In genomic region chr9:134342746-134343115, GRCh38 we compare ENCODE assay signal across 21 cellular contexts. TPM values are rescaled to one million over a fixed set of nuclear protein-coding genes. Genes with fewer than 3 reads are reported as not detected.
DNase-seq lines count a peak whose midpoint lies in the region; TF ChIP-seq lines count a peak whose summit lies in the region.
"Had no signal": no experiment of that assay in that cellular context is flagged by ENCODE, and none has a peak within 500 bp of the region (broad histone marks: within the 10 kb centered on the region; RNA-seq: fewer than 3 reads in every experiment).

No MANE protein-coding gene starts in this region.

- peak overlapping the region; percentile 83 to 93 for H3K27ac ChIP-seq in esophagus (ENCODE audit: low read depth in 2 of 2, low read length in 1 of 2)
- H3K27ac ChIP-seq in spleen = peak overlapping the region in 5 of 8 donors; percentile 35 to 93 (median 86)
- no peak overlapping the region for H3K27ac ChIP-seq in ascending aorta

- intact Hi-C loops in CD14-positive monocyte (cut with micrococcal nuclease) = loop anchor here (5.0 kb wide), 2 partner anchors 35 to 65 kb away; no protein-coding TSS in a partner anchor
- intact Hi-C loops in spleen (cut with DNase I; ENCODE audit: low total_unique reads) = no loop called here
- intact Hi-C loops in ascending aorta (cut with DNase I) = no loop called here

- peaks cover 45 to 91% of the 10 kb centered on the region in 2 donors for H3K4me1 ChIP-seq in esophagus (ENCODE audit: control insufficient read depth in 2 of 2, insufficient read depth in 2 of 2, low read length in 1 of 2)
- peaks cover 47 to 100% (median 89%) of the 10 kb centered on the region in 6 donors for H3K4me1 ChIP-seq in spleen
- H3K4me1 ChIP-seq in ascending aorta = peaks cover 50 to 82% of the 10 kb centered on the region in 2 donors

- H3K36me3 ChIP-seq in esophagus (ENCODE audit: control insufficient read depth in 2 of 2, insufficient read depth in 2 of 2, low read length in 1 of 2) (peaks cover 0 to 8% of the 10 kb centered on the region in 2 donors), spleen (no peaks in the 10 kb centered on the region), ascending aorta (no peaks in the 10 kb centered on the region)
- H3K36me3 ChIP-seq: gastroesophageal sphincter had no signal

- peak overlapping the region; percentile 69 to 88 for H3K4me3 Mint-ChIP-seq in CD14-positive monocyte
- H3K4me3 Mint-ChIP-seq: activated T-helper 1 cell treated with anti-CD3 and anti-CD28 coated beads, Interleukin-12 subunit alpha, Interleukin-12 subunit beta, Interleukin-2, Interleukin-4 antibody, amounts not matched to agents 30 ng/mL and 10 ng/mL and 1 ng/mL, durations not matched to agents 14 hours and 24 hours and 36 hours had no signal

- H3K27me3 Mint-ChIP-seq in CD14-positive monocyte (ENCODE audit: low read depth in 3 of 3) = peaks cover 0 to 4% (median 2%) of the 10 kb centered on the region in 3 donors

- no peak for TF ChIP-seq POLR2A in spleen (IDR thresholded peaks at IDR 0.05)

- WGBS in esophagus, 2 donors = 57 to 61% methylated on average over 7 of the region's 7 CpGs
- WGBS in spleen, 5 donors = 69 to 84% (median 80%) methylated on average over 4 to 7 of the region's 7 CpGs; no CpG with 5 or more reads in 1 of the 5 donors

- H3K9me3 ChIP-seq in esophagus (ENCODE audit: control insufficient read depth in 2 of 2, insufficient read depth in 1 of 2, low read depth in 1 of 2, low read length in 1 of 2) = no peaks in the 10 kb centered on the region
- H3K9me3 ChIP-seq in spleen = no peaks in the 10 kb centered on the region
- no peaks in the 10 kb centered on the region for H3K9me3 ChIP-seq in ascending aorta
- H3K9me3 ChIP-seq: gastroesophageal sphincter had no signal

- H3K4me1 Mint-ChIP-seq in CD14-positive monocyte = peaks cover 11% of the 10 kb centered on the region

- no peaks in the 10 kb centered on the region for H3K27me3 ChIP-seq in esophagus (ENCODE audit: control insufficient read depth in 1 of 2, insufficient read depth in 2 of 2, low read length in 2 of 2)
- H3K27me3 ChIP-seq in spleen (replicated peaks in 1 of 7) = no peaks in the 10 kb centered on the region
- H3K27me3 ChIP-seq in ascending aorta = no peaks in the 10 kb centered on the region
- H3K27me3 ChIP-seq: gastroesophageal sphincter had no signal

- H3K27ac Mint-ChIP-seq in CD14-positive monocyte = peak overlapping the region in 3 of 7 donors; percentile 97 to 98 (median 97)
- H3K27ac Mint-ChIP-seq: activated naive CD4-positive, alpha-beta T cell treated with anti-CD3 and anti-CD28 coated beads, Interleukin-2, amount 50 U/mL, for 72 hours; activated T-helper 1 cell treated with anti-CD3 and anti-CD28 coated beads, Interleukin-12 subunit alpha, Interleukin-12 subunit beta, Interleukin-2, Interleukin-4 antibody, amounts not matched to agents 30 ng/mL and 10 ng/mL and 1 ng/mL, durations not matched to agents 14 hours and 24 hours and 36 hours had no signal

- peaks cover 2 to 16% of the 10 kb centered on the region in 2 donors for H3K36me3 Mint-ChIP-seq in CD14-positive monocyte
- H3K36me3 Mint-ChIP-seq: activated naive CD4-positive, alpha-beta T cell treated with anti-CD3 and anti-CD28 coated beads, Interleukin-2, amount 50 U/mL, for 72 hours had no signal

- H3K4me3 ChIP-seq in esophagus (ENCODE audit: low read depth in 1 of 2, low read length in 2 of 2) (no peak overlapping the region), spleen (no peak overlapping the region), ascending aorta (no peak overlapping the region)
- H3K4me3 ChIP-seq: gastroesophageal sphincter had no signal

- no peak for TF ChIP-seq CTCF in CD14-positive monocyte (IDR thresholded peaks at IDR 0.05)
- TF ChIP-seq CTCF in spleen (IDR thresholded peaks at IDR 0.05 in 8 of 11, conservative IDR thresholded peaks at IDR 0.05 in 3 of 11) = no peak
- no peak for TF ChIP-seq CTCF in ascending aorta (IDR thresholded peaks at IDR 0.05)

- H3K9me3 Mint-ChIP-seq in CD14-positive monocyte = no peaks in the 10 kb centered on the region
- H3K9me3 Mint-ChIP-seq: activated naive CD4-positive, alpha-beta T cell treated with anti-CD3 and anti-CD28 coated beads, Interleukin-2, amount 50 U/mL, for 72 hours; activated T-helper 1 cell treated with anti-CD3 and anti-CD28 coated beads, Interleukin-12 subunit alpha, Interleukin-12 subunit beta, Interleukin-2, Interleukin-4 antibody, amounts not matched to agents 30 ng/mL and 10 ng/mL and 1 ng/mL, durations not matched to agents 14 hours and 24 hours and 36 hours had no signal

- DNase-seq in CD14-positive monocyte (ENCODE audit: low spot score) (no peak), NCI-H82 (lab: John Stamatoyannopoulos, UW) (peak; percentile 80), spleen (no peak), NCI-H2081 (lab: John Stamatoyannopoulos, UW) (no peak), HuH-7.5 (ENCODE audit: low spot score) (no peak), inferior parietal cortex (ENCODE audit: extremely low spot score) (no peak), ascending aorta (ENCODE audit: low spot score in 2 of 2) (no peak)
- DNase-seq: activated CD4-positive, alpha-beta T cell treated with anti-CD3 and anti-CD28 coated beads, Interleukin-2, amount 50 U/mL, for 1 hour; effector CD4-positive, alpha-beta T cell; erythroblast; GF-D8; NCI-H1092; NCI-H2029 treated with DMSO at 0.1 percent for 48 hours; NK-92 treated with Interleukin-12 subunit alpha and Interleukin-12 subunit beta, amount 100 ng/mL, for 24 hours; nucleus accumbens; substantia nigra; T-helper 2 cell had no signal

RNA-seq across cellular contexts. Expression of gene RXRA, which starts 16.5 kb away (rescaled TPM):
- polyA plus RNA-seq in CD14-positive monocyte (10 to 100 TPM; 15.8 to 23.2 TPM), esophagus (10 to 100 TPM; 31.4 to 63.4 TPM), spleen (10 to 100 TPM; 10.9 to 40.4 (median 11.9) TPM)
- total RNA-seq in spleen (100 to 1,000 TPM in 2 of 7 donors, 10 to 100 TPM in 5; 67.7 to 116 (median 95.6) TPM), ascending aorta (64.1 TPM)

Comparison
In these comparisons a context has a peak if more than half of its experiments do, and no peak if none do; other contexts are left out.
1. H3K27ac ChIP-seq: peak in esophagus (2 of 2) and spleen (5 of 8); none in ascending aorta (0 of 2).
2. intact Hi-C loops: an anchor here in CD14-positive monocyte (5.0 kb wide); none called in spleen and ascending aorta.